ENCODE assay signal across 1 cellular context in the genomic region with DNA sequence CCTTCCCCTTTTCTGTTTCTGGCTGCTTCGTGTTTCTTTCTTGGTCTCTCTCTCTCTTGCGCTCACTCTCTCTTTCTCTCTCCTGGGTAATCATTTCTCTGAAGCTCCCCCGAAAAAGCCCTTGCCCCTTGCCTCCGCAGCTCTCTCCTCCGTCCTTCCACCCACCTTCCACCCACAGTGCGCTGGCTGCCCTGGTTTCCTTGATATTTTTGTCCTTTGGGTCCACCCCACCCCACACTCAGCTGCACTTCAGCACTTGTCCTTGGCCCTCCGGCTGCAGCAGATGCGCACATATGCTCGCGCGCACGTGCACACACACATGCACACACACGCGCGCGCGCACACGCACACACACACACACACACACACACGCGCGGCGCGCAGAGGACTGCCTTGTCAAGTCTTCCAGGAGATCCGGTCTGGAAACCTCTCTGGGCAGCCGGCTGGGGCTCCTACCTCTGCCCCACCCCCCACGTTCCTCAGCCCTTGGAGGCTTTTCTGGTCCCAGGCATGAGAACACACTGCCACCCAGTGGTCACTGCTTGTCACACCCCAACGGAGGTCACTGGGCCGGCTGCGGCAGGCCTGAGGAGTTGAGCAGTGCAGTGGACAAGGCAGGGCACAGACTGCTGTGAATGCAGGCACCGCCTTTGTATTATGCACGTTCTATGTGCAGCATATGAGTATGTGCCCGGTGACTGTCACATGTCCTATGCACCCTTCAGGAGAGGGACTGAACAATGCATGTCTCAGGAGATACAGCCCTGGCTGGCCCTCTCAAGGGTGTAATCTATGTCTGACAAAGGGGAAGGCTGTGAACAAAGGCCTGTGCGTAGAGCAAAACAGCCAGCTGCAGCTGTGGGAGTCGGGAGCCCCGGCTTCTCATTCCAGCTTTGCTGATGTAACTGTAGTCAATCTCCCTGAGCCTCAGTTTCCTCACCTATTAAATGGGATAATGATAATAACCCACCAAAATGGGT.
TF ChIP-seq lines count a peak whose summit lies in the region.

No MANE protein-coding gene starts in this region.

TF ChIP-seq in K562, 482 proteins besides CTCF, POLR2A, EP300 and RAD21 (continued from another document):
- TF ChIP-seq MGA (IDR thresholded peaks at IDR 0.05) (peak; percentile 79), NR2F6 (CRISPR knock-in tag; IDR thresholded peaks at IDR 0.05) (no peak), ZFX (CRISPR knock-in tag; IDR thresholded peaks at IDR 0.05) (peak; percentile 55), FOS (IDR thresholded peaks at IDR 0.05; ENCODE audit: extremely low read depth, insufficient read length) (no peak), ARNT (IDR thresholded peaks at IDR 0.05) (peak; percentile 51 to 60; a peak in 3 of 4 replicates), PPARD (CRISPR knock-in tag; IDR thresholded peaks at IDR 0.05) (no peak)
